Comparison of ENCODE assay signal across 8 cellular contexts in genomic region chr2:175004730-175004979, GRCh38. TPM values are rescaled to one million over a fixed set of nuclear protein-coding genes. Genes with fewer than 3 reads are reported as not detected.
DNase-seq lines count a peak whose midpoint lies in the region; ATAC-seq and TF ChIP-seq lines count a peak whose summit lies in the region.

No MANE protein-coding gene starts in this region.

- H3K4me3 ChIP-seq in GM08714 (ENCODE audit: low read length) (peak overlapping the region; percentile 77), SK-N-SH (ENCODE audit: low read depth in 2 of 2, low read length in 1 of 2) (peak overlapping the region; percentile 88 to 89), fibroblast of the aortic adventitia (ENCODE audit: low read depth, low read length) (peak overlapping the region; percentile 67), parathyroid adenoma (ENCODE audit: low read depth, low read length) (peak overlapping the region; percentile 67)

- ATAC-seq in HG02571 (IDR thresholded peaks at IDR 0.05; ENCODE audit: unreplicated experiment) = peak; percentile 25

- no peaks in the 10 kb centered on the region for H3K9me3 ChIP-seq in SK-N-SH
- no peaks in the 10 kb centered on the region for H3K9me3 ChIP-seq in parathyroid adenoma (ENCODE audit: control insufficient read depth, low read length)

- H3K27me3 ChIP-seq in SK-N-SH (ENCODE audit: insufficient read depth) (no peaks in the 10 kb centered on the region), parathyroid adenoma (ENCODE audit: control insufficient read depth, insufficient read depth, low read length) (no peaks in the 10 kb centered on the region)

- H3K79me2 ChIP-seq in SK-N-SH (ENCODE audit: insufficient read depth) (peaks cover 35% of the 10 kb centered on the region), parathyroid adenoma (peaks cover 11% of the 10 kb centered on the region)

- peaks cover 6% of the 10 kb centered on the region for H3F3A ChIP-seq in SK-N-SH (replicated peaks; ENCODE audit: insufficient read depth)

- no peaks in the 10 kb centered on the region for H3K36me3 ChIP-seq in SK-N-SH (replicated peaks in 1 of 2; ENCODE audit: control insufficient read depth in 1 of 2, insufficient read depth in 2 of 2, low read length in 1 of 2)
- no peaks in the 10 kb centered on the region for H3K36me3 ChIP-seq in parathyroid adenoma (ENCODE audit: control insufficient read depth, insufficient read depth, low read length)

- H3K9me2 ChIP-seq in SK-N-SH = no peaks in the 10 kb centered on the region

- TF ChIP-seq CTCF in SK-N-SH (IDR thresholded peaks at IDR 0.05) = no peak
- no peak for TF ChIP-seq CTCF in fibroblast of the aortic adventitia (IDR thresholded peaks at IDR 0.05; ENCODE audit: insufficient read depth, low read length)
- TF ChIP-seq CTCF in parathyroid adenoma (IDR thresholded peaks at IDR 0.05) = no peak

- POLR2A ChIA-PET in SK-N-SH (lab: Yijun Ruan, JAX) = interaction anchor here (0.7 to 1.7 kb wide), 6 partner anchors 8 to 233 kb away, joined by 3 to 14 read pairs (median 4); partner anchors contain the start of gene ATF2

- peak overlapping the region; percentile 61 to 96 for H3K27ac ChIP-seq in SK-N-SH (ENCODE audit: low read depth in 2 of 2, low read length in 1 of 2)
- peak overlapping the region; percentile 89 for H3K27ac ChIP-seq in parathyroid adenoma

- CTCF ChIA-PET in SK-N-SH (lab: Yijun Ruan, JAX) = interaction anchor here (0.7 to 4.5 kb wide), 14 partner anchors 8 to 1093 kb away, joined by 3 to 29 read pairs (median 4); no protein-coding TSS in a partner anchor

- H3K4me1 ChIP-seq in SK-N-SH (ENCODE audit: control insufficient read depth in 1 of 2, insufficient read depth in 2 of 2, low read depth in 1 of 2, low read length in 1 of 2) (peaks cover 0 to 29% of the 10 kb centered on the region in 2 experiments), parathyroid adenoma (peaks cover 6% of the 10 kb centered on the region)

- no peak for TF ChIP-seq RAD21 in SK-N-SH (IDR thresholded peaks at IDR 0.05; ENCODE audit: low read length)

- no peaks in the 10 kb centered on the region for H4K20me1 ChIP-seq in SK-N-SH (ENCODE audit: insufficient read depth)

- no peak for TF ChIP-seq EP300 in SK-N-SH (IDR thresholded peaks at IDR 0.05; ENCODE audit: borderline replicate concordance in 1 of 2, low read depth in 1 of 2, low read length in 1 of 2)

- no CpG with 5 or more reads among the region's 32 CpGs for WGBS in SK-N-SH (ENCODE audit: low lambda C conversion rate)

- DNase-seq in SK-N-SH (peak; percentile 82), fibroblast of the aortic adventitia (ENCODE audit: low read depth) (no peak), amniotic stem cell (lab: John Stamatoyannopoulos, UW) (no peak), epidermal melanocyte (ENCODE audit: insufficient read length, low spot score) (no peak), H4 (ENCODE audit: low spot score) (no peak)

- H3K4me2 ChIP-seq in SK-N-SH (peak overlapping the region; percentile 74; the same call in 1 of the 2 replicates), parathyroid adenoma (ENCODE audit: low read length) (peak overlapping the region; percentile 64)

- H3K9ac ChIP-seq in SK-N-SH = peak overlapping the region; percentile 82
- H3K9ac ChIP-seq in parathyroid adenoma = no peak overlapping the region

- peak overlapping the region; percentile 92; the same call in 1 of the 2 replicates for H2AFZ ChIP-seq in SK-N-SH (ENCODE audit: low read depth)
- peak overlapping the region; percentile 94 for H2AFZ ChIP-seq in parathyroid adenoma

TF ChIP-seq in SK-N-SH, 30 proteins besides CTCF, POLR2A, EP300 and RAD21:
- TF ChIP-seq NRF1 (IDR thresholded peaks at IDR 0.05; ENCODE audit: low read depth, low read length) (no peak), ELF1 (IDR thresholded peaks at IDR 0.05) (no peak), YY1 (IDR thresholded peaks at IDR 0.05; ENCODE audit: low read depth) (no peak), MAX (IDR thresholded peaks at IDR 0.05; ENCODE audit: low read depth) (no peak), REST (IDR thresholded peaks at IDR 0.05; ENCODE audit: low read depth, low read length) (no peak), FOXJ3 (CRISPR knock-in tag; IDR thresholded peaks at IDR 0.05) (no peak), SIN3A (IDR thresholded peaks at IDR 0.05; ENCODE audit: borderline replicate concordance, low read depth, low read length) (no peak), TAF1 (IDR thresholded peaks at IDR 0.05; ENCODE audit: borderline replicate concordance, low read depth, low read length) (no peak), POLR2AphosphoS5 (IDR thresholded peaks at IDR 0.05; ENCODE audit: low read depth, low read length) (no peak)

RNA-seq across cellular contexts. Expression of gene CHN1, which starts 0.5 kb away (rescaled TPM):
- 31.6 and 46.9 TPM in 2 replicates for polyA plus RNA-seq in SK-N-SH (2012; rRNA removed)
- 45.3 and 56.3 TPM in 2 replicates for polyA plus RNA-seq in SK-N-SH (2012; cell fraction: cytosol; rRNA removed)
- polyA plus RNA-seq in SK-N-SH (2012; cell fraction: nucleus; rRNA removed) = 13.8 and 27.9 TPM in 2 replicates
- 2.3 and 3.3 TPM in 2 replicates for total RNA-seq in fibroblast of the aortic adventitia (ENCODE audit: low replicate concordance)
- 14.5 and 18.5 TPM in 2 replicates for total RNA-seq in H4 (2014; rRNA removed; shearing (Covaris generic))
